In the genomic region with DNA sequence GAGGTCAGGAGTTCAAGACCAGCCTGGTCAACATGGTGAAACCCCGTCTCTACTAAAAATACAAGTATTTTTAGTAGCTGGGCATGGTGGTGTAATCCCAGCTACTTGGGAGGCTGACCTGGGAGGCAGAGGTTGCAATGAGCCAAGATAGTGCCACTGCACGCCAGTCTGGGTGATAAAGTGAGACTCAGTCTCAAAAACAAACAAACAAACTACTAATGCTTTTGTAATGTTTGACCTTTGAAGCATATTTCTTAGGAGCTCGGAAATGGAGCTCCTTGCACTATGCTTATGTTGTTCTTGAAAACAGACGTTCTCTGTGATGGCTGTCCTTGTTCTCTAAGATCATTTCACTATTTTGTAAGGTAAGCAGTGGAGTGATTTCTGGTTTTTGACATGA, we compare ENCODE assay signal across 1 cellular context.
TF ChIP-seq lines count a peak whose summit lies in the region.

No MANE protein-coding gene starts in this region.

TF ChIP-seq in IMR-90, 13 proteins besides CTCF, POLR2A, EP300 and RAD21:
- TF ChIP-seq BHLHE40 (IDR thresholded peaks at IDR 0.05; ENCODE audit: low read depth, low read length), result no peak
- TF ChIP-seq MAZ (IDR thresholded peaks at IDR 0.05; ENCODE audit: borderline replicate concordance, low read depth, low read length), result no peak
